ENCODE assay signal across 29 cellular contexts in the genomic region with DNA sequence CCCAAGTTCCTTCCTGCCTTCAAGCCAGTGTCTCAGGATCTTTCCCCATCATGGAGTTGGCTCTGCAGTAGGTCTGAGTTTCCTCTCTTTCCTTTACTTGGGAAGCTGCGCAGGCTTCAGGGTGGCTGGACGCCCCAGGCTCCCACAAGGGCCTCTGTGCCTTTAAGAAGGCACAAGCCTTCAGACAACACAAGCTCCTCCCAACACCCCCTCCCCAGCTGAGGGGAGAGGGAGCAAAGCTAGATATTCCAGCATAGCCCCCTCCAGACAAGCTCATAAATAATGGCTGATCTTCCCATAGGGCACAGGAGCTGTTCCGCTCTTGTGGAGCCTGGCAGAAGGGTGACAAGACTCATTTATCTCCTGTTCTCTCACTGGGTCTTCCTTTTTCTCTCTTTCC. TPM values are rescaled to one million over a fixed set of nuclear protein-coding genes. Genes with fewer than 3 reads are reported as not detected.
DNase-seq lines count a peak whose midpoint lies in the region; ATAC-seq and TF ChIP-seq lines count a peak whose summit lies in the region.
"Had no signal": no experiment of that assay in that cellular context is flagged by ENCODE, and none has a peak within 500 bp of the region (broad histone marks: within the 10 kb centered on the region; RNA-seq: fewer than 3 reads in every experiment).

No MANE protein-coding gene starts in this region.

- H3K27me3 ChIP-seq in uterus: no peaks in the 10 kb centered on the region
- H3K27me3 ChIP-seq: BLaER1, body of pancreas, dorsolateral prefrontal cortex, upper lobe of left lung had no signal

- peaks cover 26 to 58% of the 10 kb centered on the region in 2 donors for H3K4me1 Mint-ChIP-seq in natural killer cell treated with Interleukin-12 subunit alpha and Interleukin-12 subunit beta and Interleukin-15 and Interleukin-18, amount 100 ng/mL, for 72 hours (ENCODE audit: low read depth in 2 of 2)
- peaks cover 0 to 8% of the 10 kb centered on the region in 2 donors for H3K4me1 Mint-ChIP-seq in natural killer cell
- peaks cover 21% of the 10 kb centered on the region for H3K4me1 Mint-ChIP-seq in central memory CD8-positive, alpha-beta T cell
- peaks cover 57% of the 10 kb centered on the region for H3K4me1 Mint-ChIP-seq in nephron progenitor cell

- H3K4me3 ChIP-seq in uterus: no peak overlapping the region
- H3K4me3 ChIP-seq: BLaER1, body of pancreas, dorsolateral prefrontal cortex, upper lobe of left lung had no signal

- no peaks in the 10 kb centered on the region for H3K36me3 Mint-ChIP-seq in natural killer cell treated with Interleukin-12 subunit alpha and Interleukin-12 subunit beta and Interleukin-15 and Interleukin-18, amount 100 ng/mL, for 72 hours
- H3K36me3 Mint-ChIP-seq in natural killer cell (no peaks in the 10 kb centered on the region), nephron progenitor cell (ENCODE audit: low read depth) (no peaks in the 10 kb centered on the region)
- H3K36me3 Mint-ChIP-seq in central memory CD8-positive, alpha-beta T cell (ENCODE audit: insufficient read depth): no peaks in the 10 kb centered on the region

- H3K4me3 Mint-ChIP-seq in natural killer cell treated with Interleukin-12 subunit alpha and Interleukin-12 subunit beta and Interleukin-15 and Interleukin-18, amount 100 ng/mL, for 72 hours: no peak overlapping the region
- H3K4me3 Mint-ChIP-seq in natural killer cell (no peak overlapping the region), nephron progenitor cell (peak overlapping the region; percentile 66)
- no peak overlapping the region for H3K4me3 Mint-ChIP-seq in central memory CD8-positive, alpha-beta T cell

- no peak for ATAC-seq in natural killer cell treated with Interleukin-12 subunit alpha and Interleukin-12 subunit beta and Interleukin-15 and Interleukin-18, amount 100 ng/mL, for 72 hours
- ATAC-seq in natural killer cell (no peak), GM21447 (IDR thresholded peaks at IDR 0.05; ENCODE audit: unreplicated experiment) (no peak), GM18907 (IDR thresholded peaks at IDR 0.05; ENCODE audit: unreplicated experiment) (no peak)
- ATAC-seq in central memory CD8-positive, alpha-beta T cell (replicated peaks; ENCODE audit: extremely low read depth, poor library complexity, severe bottlenecking): no peak
- ATAC-seq: body of pancreas, Panc1, sciatic nerve had no signal

- intact Hi-C loops in natural killer cell (cut with micrococcal nuclease): no loop called here
- intact Hi-C loops in uterus (cut with DNase I; ENCODE audit: low total_unique reads): no loop called here

- H3K27me3 Mint-ChIP-seq in natural killer cell treated with Interleukin-12 subunit alpha and Interleukin-12 subunit beta and Interleukin-15 and Interleukin-18, amount 100 ng/mL, for 72 hours: no peaks in the 10 kb centered on the region
- H3K27me3 Mint-ChIP-seq in natural killer cell (ENCODE audit: low read depth in 2 of 2): peaks cover 0 to 8% of the 10 kb centered on the region in 2 donors
- H3K27me3 Mint-ChIP-seq in central memory CD8-positive, alpha-beta T cell: peaks cover 19% of the 10 kb centered on the region
- peaks cover 8% of the 10 kb centered on the region for H3K27me3 Mint-ChIP-seq in nephron progenitor cell (ENCODE audit: low read depth, poor library complexity)

- H3K27ac Mint-ChIP-seq in natural killer cell treated with Interleukin-12 subunit alpha and Interleukin-12 subunit beta and Interleukin-15 and Interleukin-18, amount 100 ng/mL, for 72 hours: peak overlapping the region; percentile 29 to 97
- H3K27ac Mint-ChIP-seq in natural killer cell: peak overlapping the region in 1 of 2 donors; percentile 5
- H3K27ac Mint-ChIP-seq in central memory CD8-positive, alpha-beta T cell (ENCODE audit: low read depth): peak overlapping the region; percentile 39
- H3K27ac Mint-ChIP-seq in nephron progenitor cell: peak overlapping the region; percentile 84

- peaks cover 3% of the 10 kb centered on the region for H3K9me3 Mint-ChIP-seq in natural killer cell treated with Interleukin-12 subunit alpha and Interleukin-12 subunit beta and Interleukin-15 and Interleukin-18, amount 100 ng/mL, for 72 hours
- no peaks in the 10 kb centered on the region for H3K9me3 Mint-ChIP-seq in natural killer cell
- H3K9me3 Mint-ChIP-seq in central memory CD8-positive, alpha-beta T cell: no peaks in the 10 kb centered on the region
- no peaks in the 10 kb centered on the region for H3K9me3 Mint-ChIP-seq in nephron progenitor cell

- H3K9me3 ChIP-seq in uterus: no peaks in the 10 kb centered on the region
- H3K9me3 ChIP-seq: BLaER1, body of pancreas, upper lobe of left lung had no signal

- no peaks in the 10 kb centered on the region for H3K36me3 ChIP-seq in uterus
- H3K36me3 ChIP-seq: BLaER1, upper lobe of left lung had no signal

- H3K4me1 ChIP-seq in uterus: peaks cover 5 to 7% of the 10 kb centered on the region in 2 donors
- H3K4me1 ChIP-seq: body of pancreas, upper lobe of left lung had no signal

- H3K27ac ChIP-seq in uterus: peak overlapping the region; percentile 83 to 84
- H3K27ac ChIP-seq: BLaER1, body of pancreas, upper lobe of left lung, VCaP had no signal

- TF ChIP-seq POLR2A in uterus (IDR thresholded peaks at IDR 0.05): no peak

- TF ChIP-seq CTCF in natural killer cell (IDR thresholded peaks at IDR 0.05) (no peak), nephron progenitor cell (IDR thresholded peaks at IDR 0.05) (no peak), uterus (IDR thresholded peaks at IDR 0.05) (no peak)

- no peak for DNase-seq in natural killer cell treated with Interleukin-12 subunit alpha and Interleukin-12 subunit beta and Interleukin-15 and Interleukin-18, amount 100 ng/mL, for 72 hours (ENCODE audit: low spot score)
- DNase-seq in natural killer cell (no peak), nephron progenitor cell (peak; percentile 57), uterus (no peak), DMS153 (lab: John Stamatoyannopoulos, UW) (no peak)
- DNase-seq in central memory CD8-positive, alpha-beta T cell (ENCODE audit: low spot score in 2 of 2): no peak
- DNase-seq: activated CD4-positive, alpha-beta T cell treated with anti-CD3 and anti-CD28 coated beads for 48 hours; activated gamma-delta T cell treated with Interleukin-2 at 50 U/mL for 16 hours; body of pancreas; DMS 273 treated with DMSO at 0.1 percent for 48 hours; HCEC 1CT; hippocampal formation; Karpas-422; mammary epithelial cell; NCI-H1417; NCI-H2029 treated with DMSO at 0.1 percent for 48 hours; NCI-H526 treated with DMSO at 0.1 percent for 48 hours; SIG-M5; stimulated activated CD4-positive, alpha-beta T cell treated with anti-CD3 and anti-CD28 coated beads, Interleukin-4, amount 100 ng/mL, for 4 hours; substantia nigra; T-helper 9 cell; upper lobe of left lung had no signal

RNA-seq across cellular contexts. Expression of a gene that starts 27.9 kb away (rescaled TPM):
- 100 to 1,000 TPM; 158 to 191 TPM for total RNA-seq in natural killer cell treated with Interleukin-12 subunit alpha and Interleukin-12 subunit beta and Interleukin-15 and Interleukin-18, amount 100 ng/mL, for 72 hours
- total RNA-seq in natural killer cell (100 to 1,000 TPM; 175 to 235 (median 196) TPM), uterus (100 to 1,000 TPM in 3 of 4 donors, 10 to 100 TPM in 1; 82.6 to 464 (median 215) TPM)
